ENCODE assay signal across 8 cellular contexts in the genomic region with DNA sequence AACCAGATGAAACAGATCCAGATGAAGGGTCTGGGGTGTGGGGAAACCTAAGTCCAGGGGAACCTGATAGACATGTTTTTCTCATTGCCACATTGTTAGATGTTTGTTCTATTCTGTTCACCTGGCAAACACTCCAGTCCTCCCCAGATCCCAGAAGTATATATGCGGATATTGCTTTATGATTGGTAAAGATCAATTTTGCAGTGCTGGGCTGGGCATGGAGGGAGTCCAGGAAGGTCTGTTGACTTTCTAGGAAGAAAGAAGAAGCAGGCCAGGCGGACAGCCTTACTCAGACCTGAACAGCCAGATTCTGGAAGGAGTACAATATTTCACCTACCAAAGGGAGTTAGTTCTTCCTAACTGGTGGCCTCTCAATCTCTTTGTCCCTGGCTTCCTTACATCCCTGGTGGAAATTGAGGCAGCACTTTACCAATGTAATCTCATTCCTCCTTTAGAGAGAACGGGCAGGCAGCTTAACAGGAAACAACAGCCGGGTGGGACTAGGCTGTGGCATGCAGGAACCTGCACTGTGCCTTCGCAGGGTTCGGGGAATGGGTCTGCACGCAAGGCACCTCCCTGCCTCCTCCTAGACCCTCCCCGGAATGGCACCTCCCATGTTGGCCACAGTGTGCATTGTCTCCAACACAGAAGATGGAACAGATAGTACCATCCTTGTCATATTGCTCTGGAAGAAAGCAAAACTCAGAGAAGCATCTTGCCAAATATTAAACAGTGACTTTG. TPM values are rescaled to one million over a fixed set of nuclear protein-coding genes. Genes with fewer than 3 reads are reported as not detected.
A peak's percentile ranks its signal among the peaks of the same experiment; 100 is the strongest.
DNase-seq lines count a peak whose midpoint lies in the region; ATAC-seq and TF ChIP-seq lines count a peak whose summit lies in the region.

No MANE protein-coding gene starts in this region.

- H3K4me1 ChIP-seq in CD8-positive, alpha-beta T cell (ENCODE audit: insufficient read depth, low read length) = peaks cover 63% of the 10 kb centered on the region
- H3K4me1 ChIP-seq in skeletal muscle tissue (ENCODE audit: control insufficient read depth in 3 of 3, insufficient read depth in 3 of 3, low read length in 3 of 3) = peaks cover 9 to 17% (median 13%) of the 10 kb centered on the region in 3 donors

- H3K27me3 ChIP-seq in CD8-positive, alpha-beta T cell (ENCODE audit: insufficient read depth, low read length) = no peaks in the 10 kb centered on the region
- peaks cover 0 to 2% (median 0%) of the 10 kb centered on the region in 3 donors for H3K27me3 ChIP-seq in skeletal muscle tissue (ENCODE audit: control insufficient read depth in 3 of 3, insufficient read depth in 3 of 3, low read length in 3 of 3)

- DNase-seq in CD8-positive, alpha-beta T cell = peak in 6 of 7 experiments; percentile 41 to 89 (median 62)
- DNase-seq in central memory CD4-positive, alpha-beta T cell = peak; percentile 33
- DNase-seq in cortex of kidney (lab: John Stamatoyannopoulos, UW) (no peak), NCI-H524 (lab: John Stamatoyannopoulos, UW) (no peak)

- peaks cover 86% of the 10 kb centered on the region for H3K4me1 Mint-ChIP-seq in CD8-positive, alpha-beta T cell (ENCODE audit: low read depth)
- peaks cover 50% of the 10 kb centered on the region for H3K4me1 Mint-ChIP-seq in T-helper 1 cell treated with Interleukin-12 subunit alpha and Interleukin-12 subunit beta and Interleukin-4 antibody, amounts not matched to agents 30 μg/mL and 1 μg/mL, for 36 hours (ENCODE audit: low read depth)

- peak overlapping the region; percentile 25 to 75 (median 58) for H3K9ac ChIP-seq in skeletal muscle tissue (ENCODE audit: low read depth in 1 of 3, low read length in 3 of 3)

- peak overlapping the region; percentile 97 for H3K4me3 Mint-ChIP-seq in CD8-positive, alpha-beta T cell
- H3K4me3 Mint-ChIP-seq in T-helper 1 cell treated with Interleukin-12 subunit alpha and Interleukin-12 subunit beta and Interleukin-4 antibody, amounts not matched to agents 30 μg/mL and 1 μg/mL, for 36 hours = peak overlapping the region; percentile 93

- H3K27ac Mint-ChIP-seq in CD8-positive, alpha-beta T cell = peak overlapping the region; percentile 96
- peak overlapping the region; percentile 84 for H3K27ac Mint-ChIP-seq in T-helper 1 cell treated with Interleukin-12 subunit alpha and Interleukin-12 subunit beta and Interleukin-4 antibody, amounts not matched to agents 30 μg/mL and 1 μg/mL, for 36 hours

- H3K36me3 Mint-ChIP-seq in CD8-positive, alpha-beta T cell = peaks cover 69% of the 10 kb centered on the region
- H3K36me3 Mint-ChIP-seq in T-helper 1 cell treated with Interleukin-12 subunit alpha and Interleukin-12 subunit beta and Interleukin-4 antibody, amounts not matched to agents 30 μg/mL and 1 μg/mL, for 36 hours (ENCODE audit: low read depth) = peaks cover 70% of the 10 kb centered on the region

- H3K9me3 ChIP-seq in CD8-positive, alpha-beta T cell (ENCODE audit: low read length) = no peaks in the 10 kb centered on the region
- H3K9me3 ChIP-seq in skeletal muscle tissue (ENCODE audit: control insufficient read depth in 3 of 3, low read length in 3 of 3) = peaks cover 0 to 2% (median 0%) of the 10 kb centered on the region in 3 donors

- POLR2A ChIA-PET in CD8-positive, alpha-beta T cell (lab: Charles Lee) = interaction anchor here (0.6 to 15.8 kb wide), 39 partner anchors 10 to 182 kb away, joined by 3 to 142 read pairs (median 6); a partner anchor contains a TSS

- H3K9me3 Mint-ChIP-seq in CD8-positive, alpha-beta T cell = peaks cover 15% of the 10 kb centered on the region
- H3K9me3 Mint-ChIP-seq in T-helper 1 cell treated with Interleukin-12 subunit alpha and Interleukin-12 subunit beta and Interleukin-4 antibody, amounts not matched to agents 30 μg/mL and 1 μg/mL, for 36 hours = peaks cover 16% of the 10 kb centered on the region

- ATAC-seq in CD8-positive, alpha-beta T cell = peak; percentile 65
- ATAC-seq in HG03139 (IDR thresholded peaks at IDR 0.05; ENCODE audit: unreplicated experiment) (no peak), HG03159 (IDR thresholded peaks at IDR 0.05; ENCODE audit: unreplicated experiment) (no peak)

- H3K27me3 Mint-ChIP-seq in CD8-positive, alpha-beta T cell (ENCODE audit: low read depth) = no peaks in the 10 kb centered on the region
- H3K27me3 Mint-ChIP-seq in T-helper 1 cell treated with Interleukin-12 subunit alpha and Interleukin-12 subunit beta and Interleukin-4 antibody, amounts not matched to agents 30 μg/mL and 1 μg/mL, for 36 hours (ENCODE audit: low read depth) = no peaks in the 10 kb centered on the region

- peak overlapping the region; percentile 85 for H3K4me3 ChIP-seq in CD8-positive, alpha-beta T cell (ENCODE audit: low read depth, low read length)
- H3K4me3 ChIP-seq in skeletal muscle tissue (ENCODE audit: low read length in 3 of 3) = peak overlapping the region; percentile 47 to 74 (median 61)

- intact Hi-C loops in CD8-positive, alpha-beta T cell (cut with DNase I, micrococcal nuclease) = loop anchor here (1.0 to 5.0 kb wide), 9 partner anchors 37 to 182 kb away; a partner anchor contains a TSS

- peak overlapping the region; percentile 58 for H3K27ac ChIP-seq in CD8-positive, alpha-beta T cell (ENCODE audit: low read depth, low read length)
- peak overlapping the region; percentile 77 for H3K27ac ChIP-seq in skeletal muscle tissue (ENCODE audit: low read depth, low read length)

- no peak for TF ChIP-seq CTCF in CD8-positive, alpha-beta T cell (IDR thresholded peaks at IDR 0.05)

- CTCF ChIA-PET in CD8-positive, alpha-beta T cell (lab: Charles Lee) = interaction anchor here (0.7 to 2.9 kb wide), 21 partner anchors 10 to 181 kb away, joined by 3 to 14 read pairs (median 5); a partner anchor contains a TSS

- H3K36me3 ChIP-seq in CD8-positive, alpha-beta T cell (ENCODE audit: insufficient read depth, low read length) = peaks cover 34% of the 10 kb centered on the region
- peaks cover 0 to 4% (median 3%) of the 10 kb centered on the region in 3 donors for H3K36me3 ChIP-seq in skeletal muscle tissue (ENCODE audit: control insufficient read depth in 3 of 3, insufficient read depth in 3 of 3, low read length in 3 of 3)

RNA-seq across cellular contexts. Expression of a gene that starts 0.9 kb away (rescaled TPM):
- total RNA-seq in CD8-positive, alpha-beta T cell = 10 to 100 TPM; 10.5 to 10.8 TPM
- total RNA-seq in skeletal muscle tissue = 15.7 TPM

RNA-seq across cellular contexts. Expression of a gene that starts 54.3 kb away (rescaled TPM):
- 10 to 100 TPM; 58.4 to 58.8 TPM for total RNA-seq in CD8-positive, alpha-beta T cell
- total RNA-seq in skeletal muscle tissue = 9.4 TPM

Comparison
In these comparisons a context has a peak if more than half of its experiments do, and no peak if none do; other contexts are left out.
1. DNase-seq: peak in CD8-positive, alpha-beta T cell (6 of 7) and central memory CD4-positive, alpha-beta T cell (single experiment); none in cortex of kidney (single experiment) and NCI-H524 (0 of 2).